Comparison of ENCODE assay signal across 10 cellular contexts in the genomic region with DNA sequence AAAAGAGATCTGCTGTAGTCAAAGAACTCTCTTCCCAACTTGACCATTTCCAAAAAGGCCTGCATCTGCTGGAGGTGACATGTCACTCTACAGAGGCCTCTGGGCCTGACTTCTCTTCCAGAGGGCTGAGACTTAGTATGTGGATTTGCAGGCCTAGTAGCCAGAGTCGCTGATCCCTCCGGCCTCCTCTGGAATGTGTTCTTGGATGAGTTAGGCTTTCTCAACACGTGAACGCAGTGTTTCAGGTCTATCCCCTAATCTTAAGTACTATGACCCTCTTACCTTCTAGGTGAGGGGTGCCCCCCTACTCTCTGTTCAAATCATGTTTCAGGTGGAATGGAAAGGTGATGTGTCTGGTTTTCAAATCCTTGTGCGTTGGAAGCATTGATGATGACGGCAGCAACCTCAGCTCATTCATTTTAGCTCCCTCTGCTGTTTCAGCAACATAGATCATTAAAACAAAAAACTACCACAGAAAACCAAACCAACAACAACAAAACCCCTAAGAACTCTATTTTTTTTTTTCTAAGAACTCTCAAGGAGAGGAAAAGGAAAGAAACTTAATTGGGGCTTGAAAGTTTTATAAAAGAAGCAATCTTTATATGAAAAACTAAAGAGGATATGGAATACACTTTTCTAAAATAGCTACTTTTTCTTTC. TPM values are rescaled to one million over a fixed set of nuclear protein-coding genes. Genes with fewer than 3 reads are reported as not detected.
A peak's percentile ranks its signal among the peaks of the same experiment; 100 is the strongest.
DNase-seq lines count a peak whose midpoint lies in the region; ATAC-seq, FAIRE-seq and TF ChIP-seq lines count a peak whose summit lies in the region.
"Had no signal": no experiment of that assay in that cellular context is flagged by ENCODE, and none has a peak within 500 bp of the region (broad histone marks: within the 10 kb centered on the region; RNA-seq: fewer than 3 reads in every experiment).

No MANE protein-coding gene starts in this region.

- DNase-seq in heart right ventricle (no peak), Right ventricle myocardium inferior (ENCODE audit: missing footprints) (no peak), upper lobe of right lung (no peak), coronary artery (ENCODE audit: low spot score) (no peak), DMS79 (lab: John Stamatoyannopoulos, UW) (no peak)
- DNase-seq: GOT3, NCI-H1092 had no signal

- intact Hi-C loops in heart right ventricle (cut with DNase I) (loop anchor here in 8 of 10 donors (1.0 to 10.0 kb wide), 5 partner anchors 128 to 132 kb away; no protein-coding TSS in a partner anchor), Right ventricle myocardium inferior (cut with DNase I) (loop anchor here (1.0 kb wide), 1 partner anchor 130 kb away; no protein-coding TSS in a partner anchor), upper lobe of right lung (cut with DNase I) (no loop called here)

- no peaks in the 10 kb centered on the region for H3K9me3 ChIP-seq in heart right ventricle
- H3K9me3 ChIP-seq in upper lobe of right lung, result no peaks in the 10 kb centered on the region

- H3K4me3 ChIP-seq in heart right ventricle (no peak overlapping the region), upper lobe of right lung (no peak overlapping the region), coronary artery (no peak overlapping the region)

- ATAC-seq in heart right ventricle, result peak in 1 of 8 donors; percentile 24
- no peak for ATAC-seq in Right ventricle myocardium inferior
- peak; percentile 42 for ATAC-seq in upper lobe of right lung
- no peak for ATAC-seq in GM21390 (IDR thresholded peaks at IDR 0.05; ENCODE audit: unreplicated experiment)

- peak; percentile 98 for FAIRE-seq in islet of Langerhans (lab: Jason Lieb, UNC)

- no peaks in the 10 kb centered on the region for H3K4me1 ChIP-seq in heart right ventricle
- H3K4me1 ChIP-seq in upper lobe of right lung, result no peaks in the 10 kb centered on the region

- TF ChIP-seq CTCF in heart right ventricle (IDR thresholded peaks at IDR 0.05), result peak in 8 of 9 donors; percentile 10 to 53 (median 35)
- TF ChIP-seq CTCF in VCaP (conservative IDR thresholded peaks at IDR 0.05), result peak; percentile 67
- TF ChIP-seq CTCF in upper lobe of right lung (IDR thresholded peaks at IDR 0.05), result peak; percentile 36
- TF ChIP-seq CTCF in coronary artery (IDR thresholded peaks at IDR 0.05), result no peak

- peaks cover 0 to 6% (median 0%) of the 10 kb centered on the region in 7 donors for H3K27me3 ChIP-seq in heart right ventricle
- no peaks in the 10 kb centered on the region for H3K27me3 ChIP-seq in upper lobe of right lung

- no peaks in the 10 kb centered on the region for H3K36me3 ChIP-seq in heart right ventricle
- H3K36me3 ChIP-seq in upper lobe of right lung, result no peaks in the 10 kb centered on the region

- H3K27ac ChIP-seq in heart right ventricle (no peak overlapping the region), VCaP (peak overlapping the region; percentile 47), upper lobe of right lung (no peak overlapping the region), coronary artery (no peak overlapping the region)

- 58 to 59% methylated on average over 6 of the region's 6 CpGs for WGBS in heart right ventricle, 2 donors

RNA-seq across cellular contexts. Expression of gene RWDD4, which starts 56.4 kb away (rescaled TPM):
- total RNA-seq in heart right ventricle, result 10 to 100 TPM; 13.7 to 17.8 (median 15.2) TPM
- 10 to 100 TPM in 1 of 2 donors, 1 to 10 TPM in 1; 6.9 to 12.9 TPM for polyA plus RNA-seq in heart right ventricle
- 15.5 TPM for total RNA-seq in Right ventricle myocardium inferior
- 15.7 TPM for total RNA-seq in upper lobe of right lung

RNA-seq across cellular contexts. Expression of gene TRAPPC11, which starts 56.5 kb away (rescaled TPM):
- total RNA-seq in heart right ventricle (10 to 100 TPM; 15.3 to 24.1 (median 19.6) TPM), Right ventricle myocardium inferior (17.8 TPM), upper lobe of right lung (31.7 TPM)
- polyA plus RNA-seq in heart right ventricle, result 10 to 100 TPM in 1 of 2 donors, 1 to 10 TPM in 1; 8.0 to 17.3 TPM
